Comparison of ENCODE assay signal across 1 cellular context in genomic region chr19:49556412-49557398, GRCh38.
TF ChIP-seq lines count a peak whose summit lies in the region.

No MANE protein-coding gene starts in this region.

TF ChIP-seq in WTC11, 78 proteins besides CTCF, POLR2A, EP300 and RAD21 (continued from another document and continues in another):
- TF ChIP-seq ATF6 (CRISPR knock-in tag; IDR thresholded peaks at IDR 0.05) = no peak
- TF ChIP-seq, protein P1, sequence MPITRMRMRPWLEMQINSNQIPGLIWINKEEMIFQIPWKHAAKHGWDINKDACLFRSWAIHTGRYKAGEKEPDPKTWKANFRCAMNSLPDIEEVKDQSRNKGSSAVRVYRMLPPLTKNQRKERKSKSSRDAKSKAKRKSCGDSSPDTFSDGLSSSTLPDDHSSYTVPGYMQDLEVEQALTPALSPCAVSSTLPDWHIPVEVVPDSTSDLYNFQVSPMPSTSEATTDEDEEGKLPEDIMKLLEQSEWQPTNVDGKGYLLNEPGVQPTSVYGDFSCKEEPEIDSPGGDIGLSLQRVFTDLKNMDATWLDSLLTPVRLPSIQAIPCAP (CRISPR knock-in tag; IDR thresholded peaks at IDR 0.05) = no peak
- no peak for TF ChIP-seq IRF2 (CRISPR knock-in tag; IDR thresholded peaks at IDR 0.05; ENCODE audit: borderline replicate concordance, low read depth)
- TF ChIP-seq ATF3 (CRISPR knock-in tag; conservative IDR thresholded peaks at IDR 0.05) = no peak; the same call in 1 of the 2 replicates
- no peak for TF ChIP-seq E2F5 (CRISPR knock-in tag; IDR thresholded peaks at IDR 0.05)
- TF ChIP-seq, protein P2, sequence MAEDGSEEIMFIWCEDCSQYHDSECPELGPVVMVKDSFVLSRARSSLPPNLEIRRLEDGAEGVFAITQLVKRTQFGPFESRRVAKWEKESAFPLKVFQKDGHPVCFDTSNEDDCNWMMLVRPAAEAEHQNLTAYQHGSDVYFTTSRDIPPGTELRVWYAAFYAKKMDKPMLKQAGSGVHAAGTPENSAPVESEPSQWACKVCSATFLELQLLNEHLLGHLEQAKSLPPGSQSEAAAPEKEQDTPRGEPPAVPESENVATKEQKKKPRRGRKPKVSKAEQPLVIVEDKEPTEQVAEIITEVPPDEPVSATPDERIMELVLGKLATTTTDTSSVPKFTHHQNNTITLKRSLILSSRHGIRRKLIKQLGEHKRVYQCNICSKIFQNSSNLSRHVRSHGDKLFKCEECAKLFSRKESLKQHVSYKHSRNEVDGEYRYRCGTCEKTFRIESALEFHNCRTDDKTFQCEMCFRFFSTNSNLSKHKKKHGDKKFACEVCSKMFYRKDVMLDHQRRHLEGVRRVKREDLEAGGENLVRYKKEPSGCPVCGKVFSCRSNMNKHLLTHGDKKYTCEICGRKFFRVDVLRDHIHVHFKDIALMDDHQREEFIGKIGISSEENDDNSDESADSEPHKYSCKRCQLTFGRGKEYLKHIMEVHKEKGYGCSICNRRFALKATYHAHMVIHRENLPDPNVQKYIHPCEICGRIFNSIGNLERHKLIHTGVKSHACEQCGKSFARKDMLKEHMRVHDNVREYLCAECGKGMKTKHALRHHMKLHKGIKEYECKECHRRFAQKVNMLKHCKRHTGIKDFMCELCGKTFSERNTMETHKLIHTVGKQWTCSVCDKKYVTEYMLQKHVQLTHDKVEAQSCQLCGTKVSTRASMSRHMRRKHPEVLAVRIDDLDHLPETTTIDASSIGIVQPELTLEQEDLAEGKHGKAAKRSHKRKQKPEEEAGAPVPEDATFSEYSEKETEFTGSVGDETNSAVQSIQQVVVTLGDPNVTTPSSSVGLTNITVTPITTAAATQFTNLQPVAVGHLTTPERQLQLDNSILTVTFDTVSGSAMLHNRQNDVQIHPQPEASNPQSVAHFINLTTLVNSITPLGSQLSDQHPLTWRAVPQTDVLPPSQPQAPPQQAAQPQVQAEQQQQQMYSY (CRISPR knock-in tag; IDR thresholded peaks at IDR 0.05) = no peak
- no peak for TF ChIP-seq PRRX2 (CRISPR knock-in tag; IDR thresholded peaks at IDR 0.05)
- no peak for TF ChIP-seq ZNF396 (CRISPR knock-in tag; IDR thresholded peaks at IDR 0.05; ENCODE audit: borderline replicate concordance)
- TF ChIP-seq ELF4 (CRISPR knock-in tag; IDR thresholded peaks at IDR 0.05; ENCODE audit: low read depth) = no peak
- no peak for TF ChIP-seq ZNF263 (CRISPR knock-in tag; IDR thresholded peaks at IDR 0.05; ENCODE audit: low read depth)
- no peak for TF ChIP-seq ZNF671 (CRISPR knock-in tag; IDR thresholded peaks at IDR 0.05)
- no peak for TF ChIP-seq NFYB (CRISPR knock-in tag; conservative IDR thresholded peaks at IDR 0.05; ENCODE audit: low read depth)
- no peak; the same call in 1 of the 2 replicates for TF ChIP-seq ZNF281 (CRISPR knock-in tag; IDR thresholded peaks at IDR 0.05)
- no peak for TF ChIP-seq GABPB1 (CRISPR knock-in tag; IDR thresholded peaks at IDR 0.05)
- TF ChIP-seq, protein P3, sequence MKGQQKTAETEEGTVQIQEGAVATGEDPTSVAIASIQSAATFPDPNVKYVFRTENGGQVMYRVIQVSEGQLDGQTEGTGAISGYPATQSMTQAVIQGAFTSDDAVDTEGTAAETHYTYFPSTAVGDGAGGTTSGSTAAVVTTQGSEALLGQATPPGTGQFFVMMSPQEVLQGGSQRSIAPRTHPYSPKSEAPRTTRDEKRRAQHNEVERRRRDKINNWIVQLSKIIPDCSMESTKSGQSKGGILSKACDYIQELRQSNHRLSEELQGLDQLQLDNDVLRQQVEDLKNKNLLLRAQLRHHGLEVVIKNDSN (CRISPR knock-in tag; IDR thresholded peaks at IDR 0.05) = no peak; the same call in 1 of the 2 replicates
- no peak for TF ChIP-seq NFE2L1 (CRISPR knock-in tag; IDR thresholded peaks at IDR 0.05)
- TF ChIP-seq, protein P4, sequence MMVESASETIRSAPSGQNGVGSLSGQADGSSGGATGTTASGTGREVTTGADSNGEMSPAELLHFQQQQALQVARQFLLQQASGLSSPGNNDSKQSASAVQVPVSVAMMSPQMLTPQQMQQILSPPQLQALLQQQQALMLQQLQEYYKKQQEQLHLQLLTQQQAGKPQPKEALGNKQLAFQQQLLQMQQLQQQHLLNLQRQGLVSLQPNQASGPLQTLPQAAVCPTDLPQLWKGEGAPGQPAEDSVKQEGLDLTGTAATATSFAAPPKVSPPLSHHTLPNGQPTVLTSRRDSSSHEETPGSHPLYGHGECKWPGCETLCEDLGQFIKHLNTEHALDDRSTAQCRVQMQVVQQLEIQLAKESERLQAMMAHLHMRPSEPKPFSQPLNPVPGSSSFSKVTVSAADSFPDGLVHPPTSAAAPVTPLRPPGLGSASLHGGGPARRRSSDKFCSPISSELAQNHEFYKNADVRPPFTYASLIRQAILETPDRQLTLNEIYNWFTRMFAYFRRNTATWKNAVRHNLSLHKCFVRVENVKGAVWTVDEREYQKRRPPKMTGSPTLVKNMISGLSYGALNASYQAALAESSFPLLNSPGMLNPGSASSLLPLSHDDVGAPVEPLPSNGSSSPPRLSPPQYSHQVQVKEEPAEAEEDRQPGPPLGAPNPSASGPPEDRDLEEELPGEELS (CRISPR knock-in tag; IDR thresholded peaks at IDR 0.05) = 0 out of 2 replicates have a peak, but pooled peaks have one; percentile 62
- 0 out of 2 replicates have a peak, but pooled peaks have one; percentile 64 for TF ChIP-seq FOXP1 (CRISPR knock-in tag; IDR thresholded peaks at IDR 0.05; ENCODE audit: borderline replicate concordance)
- 0 out of 2 replicates have a peak, but pooled peaks have one; percentile 24 for TF ChIP-seq ZBTB43 (CRISPR knock-in tag; IDR thresholded peaks at IDR 0.05)
- TF ChIP-seq SOX15 (CRISPR knock-in tag; IDR thresholded peaks at IDR 0.05) = no peak
- no peak; the same call in 1 of the 2 replicates for TF ChIP-seq MYBL2 (CRISPR knock-in tag; IDR thresholded peaks at IDR 0.05)
- TF ChIP-seq HMGXB4 (CRISPR knock-in tag; IDR thresholded peaks at IDR 0.05) = no peak
- TF ChIP-seq ESRRA (CRISPR knock-in tag; IDR thresholded peaks at IDR 0.05; ENCODE audit: borderline replicate concordance) = no peak
- TF ChIP-seq NR3C1 (CRISPR knock-in tag; conservative IDR thresholded peaks at IDR 0.05; ENCODE audit: low read depth) = no peak
- no peak for TF ChIP-seq ZNF416 (CRISPR knock-in tag; IDR thresholded peaks at IDR 0.05)
- TF ChIP-seq, protein P5, sequence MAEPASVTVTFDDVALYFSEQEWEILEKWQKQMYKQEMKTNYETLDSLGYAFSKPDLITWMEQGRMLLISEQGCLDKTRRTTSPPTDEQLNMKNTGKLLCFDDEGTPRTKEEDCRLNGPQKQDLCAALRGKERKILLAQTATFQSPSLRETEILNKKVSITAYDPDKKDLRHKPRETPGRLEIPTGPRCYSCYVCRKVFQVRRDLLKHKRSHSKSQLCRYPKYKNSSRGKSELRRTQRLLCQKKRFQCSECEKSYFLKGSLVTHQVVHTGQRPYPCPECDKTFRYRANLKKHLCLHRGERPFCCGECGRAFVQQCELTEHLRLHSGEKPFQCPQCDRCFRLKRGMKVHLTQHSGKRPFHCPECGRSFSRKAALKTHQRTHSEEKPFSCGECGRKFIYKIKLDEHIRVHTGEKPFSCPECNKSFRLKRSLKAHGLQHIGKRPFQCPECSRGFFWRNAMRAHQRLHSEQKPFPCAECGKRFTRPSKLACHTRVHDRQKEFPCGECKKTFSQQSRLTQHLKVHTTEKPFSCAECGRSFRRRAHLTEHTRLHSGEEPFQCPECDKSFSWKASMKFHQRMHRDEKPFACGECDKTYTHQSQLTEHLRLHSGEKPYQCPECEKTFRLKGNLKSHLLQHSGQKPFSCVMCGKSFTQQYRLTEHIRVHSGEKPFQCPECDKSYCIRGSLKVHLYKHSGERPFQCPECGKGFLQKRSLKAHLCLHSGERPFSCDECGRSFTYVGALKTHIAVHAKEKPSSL (CRISPR knock-in tag; conservative IDR thresholded peaks at IDR 0.05) = no peak
- TF ChIP-seq AR (CRISPR knock-in tag; IDR thresholded peaks at IDR 0.05) = no peak
- TF ChIP-seq CREB1 (CRISPR knock-in tag; IDR thresholded peaks at IDR 0.05) = no peak
- TF ChIP-seq, protein P6, sequence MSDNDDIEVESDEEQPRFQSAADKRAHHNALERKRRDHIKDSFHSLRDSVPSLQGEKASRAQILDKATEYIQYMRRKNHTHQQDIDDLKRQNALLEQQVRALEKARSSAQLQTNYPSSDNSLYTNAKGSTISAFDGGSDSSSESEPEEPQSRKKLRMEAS (CRISPR knock-in tag; IDR thresholded peaks at IDR 0.05) = peak; percentile 85
- TF ChIP-seq, protein P7, sequence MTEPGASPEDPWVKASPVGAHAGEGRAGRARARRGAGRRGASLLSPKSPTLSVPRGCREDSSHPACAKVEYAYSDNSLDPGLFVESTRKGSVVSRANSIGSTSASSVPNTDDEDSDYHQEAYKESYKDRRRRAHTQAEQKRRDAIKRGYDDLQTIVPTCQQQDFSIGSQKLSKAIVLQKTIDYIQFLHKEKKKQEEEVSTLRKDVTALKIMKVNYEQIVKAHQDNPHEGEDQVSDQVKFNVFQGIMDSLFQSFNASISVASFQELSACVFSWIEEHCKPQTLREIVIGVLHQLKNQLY (CRISPR knock-in tag; IDR thresholded peaks at IDR 0.05) = no peak
